In genomic region chr2:161709428-161709827, GRCh38 we compare ENCODE assay signal across 1 cellular context.
TF ChIP-seq lines count a peak whose summit lies in the region.

No MANE protein-coding gene starts in this region.

TF ChIP-seq in HepG2, 621 proteins besides CTCF, POLR2A, EP300 and RAD21 (continued from another document):
- TF ChIP-seq CREB3 (CRISPR knock-in tag; IDR thresholded peaks at IDR 0.05) (no peak), ZFX (CRISPR knock-in tag; IDR thresholded peaks at IDR 0.05; ENCODE audit: low read depth) (no peak), NR1H2 (CRISPR knock-in tag; IDR thresholded peaks at IDR 0.05; ENCODE audit: borderline replicate concordance, low read depth) (no peak), DR1 (CRISPR knock-in tag; IDR thresholded peaks at IDR 0.05) (no peak)
